Comparison of ENCODE assay signal across 1 cellular context in the genomic region with DNA sequence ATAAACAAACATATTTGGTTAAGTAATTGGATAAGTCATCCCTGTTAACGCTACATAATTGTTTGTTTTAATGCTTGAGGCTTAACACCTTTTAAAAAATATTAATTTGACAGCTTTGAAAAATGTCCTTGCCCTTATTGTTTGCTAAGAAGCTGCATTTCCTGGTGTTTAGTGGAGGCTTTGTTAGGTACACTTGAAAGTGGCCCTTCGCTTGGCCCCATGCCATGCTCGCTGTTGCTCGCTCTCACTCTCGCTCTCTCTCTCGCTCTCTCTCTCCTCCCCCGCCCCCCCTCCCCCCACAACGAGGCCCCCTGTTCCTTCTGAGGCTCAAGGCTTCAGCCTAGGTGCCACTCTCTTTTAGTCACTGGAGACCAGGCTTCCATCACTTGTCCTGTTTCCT.
TF ChIP-seq lines count a peak whose summit lies in the region.

No MANE protein-coding gene starts in this region.

TF ChIP-seq in GM23338, 12 proteins besides CTCF, POLR2A, EP300 and RAD21 (continued from another document):
- TF ChIP-seq, protein P1, sequence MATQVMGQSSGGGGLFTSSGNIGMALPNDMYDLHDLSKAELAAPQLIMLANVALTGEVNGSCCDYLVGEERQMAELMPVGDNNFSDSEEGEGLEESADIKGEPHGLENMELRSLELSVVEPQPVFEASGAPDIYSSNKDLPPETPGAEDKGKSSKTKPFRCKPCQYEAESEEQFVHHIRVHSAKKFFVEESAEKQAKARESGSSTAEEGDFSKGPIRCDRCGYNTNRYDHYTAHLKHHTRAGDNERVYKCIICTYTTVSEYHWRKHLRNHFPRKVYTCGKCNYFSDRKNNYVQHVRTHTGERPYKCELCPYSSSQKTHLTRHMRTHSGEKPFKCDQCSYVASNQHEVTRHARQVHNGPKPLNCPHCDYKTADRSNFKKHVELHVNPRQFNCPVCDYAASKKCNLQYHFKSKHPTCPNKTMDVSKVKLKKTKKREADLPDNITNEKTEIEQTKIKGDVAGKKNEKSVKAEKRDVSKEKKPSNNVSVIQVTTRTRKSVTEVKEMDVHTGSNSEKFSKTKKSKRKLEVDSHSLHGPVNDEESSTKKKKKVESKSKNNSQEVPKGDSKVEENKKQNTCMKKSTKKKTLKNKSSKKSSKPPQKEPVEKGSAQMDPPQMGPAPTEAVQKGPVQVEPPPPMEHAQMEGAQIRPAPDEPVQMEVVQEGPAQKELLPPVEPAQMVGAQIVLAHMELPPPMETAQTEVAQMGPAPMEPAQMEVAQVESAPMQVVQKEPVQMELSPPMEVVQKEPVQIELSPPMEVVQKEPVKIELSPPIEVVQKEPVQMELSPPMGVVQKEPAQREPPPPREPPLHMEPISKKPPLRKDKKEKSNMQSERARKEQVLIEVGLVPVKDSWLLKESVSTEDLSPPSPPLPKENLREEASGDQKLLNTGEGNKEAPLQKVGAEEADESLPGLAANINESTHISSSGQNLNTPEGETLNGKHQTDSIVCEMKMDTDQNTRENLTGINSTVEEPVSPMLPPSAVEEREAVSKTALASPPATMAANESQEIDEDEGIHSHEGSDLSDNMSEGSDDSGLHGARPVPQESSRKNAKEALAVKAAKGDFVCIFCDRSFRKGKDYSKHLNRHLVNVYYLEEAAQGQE (IDR thresholded peaks at IDR 0.05; ENCODE audit: unreplicated experiment): no peak
- TF ChIP-seq CREB1 (CRISPR knock-in tag; IDR thresholded peaks at IDR 0.05; ENCODE audit: low read depth): no peak
- TF ChIP-seq, protein P2, sequence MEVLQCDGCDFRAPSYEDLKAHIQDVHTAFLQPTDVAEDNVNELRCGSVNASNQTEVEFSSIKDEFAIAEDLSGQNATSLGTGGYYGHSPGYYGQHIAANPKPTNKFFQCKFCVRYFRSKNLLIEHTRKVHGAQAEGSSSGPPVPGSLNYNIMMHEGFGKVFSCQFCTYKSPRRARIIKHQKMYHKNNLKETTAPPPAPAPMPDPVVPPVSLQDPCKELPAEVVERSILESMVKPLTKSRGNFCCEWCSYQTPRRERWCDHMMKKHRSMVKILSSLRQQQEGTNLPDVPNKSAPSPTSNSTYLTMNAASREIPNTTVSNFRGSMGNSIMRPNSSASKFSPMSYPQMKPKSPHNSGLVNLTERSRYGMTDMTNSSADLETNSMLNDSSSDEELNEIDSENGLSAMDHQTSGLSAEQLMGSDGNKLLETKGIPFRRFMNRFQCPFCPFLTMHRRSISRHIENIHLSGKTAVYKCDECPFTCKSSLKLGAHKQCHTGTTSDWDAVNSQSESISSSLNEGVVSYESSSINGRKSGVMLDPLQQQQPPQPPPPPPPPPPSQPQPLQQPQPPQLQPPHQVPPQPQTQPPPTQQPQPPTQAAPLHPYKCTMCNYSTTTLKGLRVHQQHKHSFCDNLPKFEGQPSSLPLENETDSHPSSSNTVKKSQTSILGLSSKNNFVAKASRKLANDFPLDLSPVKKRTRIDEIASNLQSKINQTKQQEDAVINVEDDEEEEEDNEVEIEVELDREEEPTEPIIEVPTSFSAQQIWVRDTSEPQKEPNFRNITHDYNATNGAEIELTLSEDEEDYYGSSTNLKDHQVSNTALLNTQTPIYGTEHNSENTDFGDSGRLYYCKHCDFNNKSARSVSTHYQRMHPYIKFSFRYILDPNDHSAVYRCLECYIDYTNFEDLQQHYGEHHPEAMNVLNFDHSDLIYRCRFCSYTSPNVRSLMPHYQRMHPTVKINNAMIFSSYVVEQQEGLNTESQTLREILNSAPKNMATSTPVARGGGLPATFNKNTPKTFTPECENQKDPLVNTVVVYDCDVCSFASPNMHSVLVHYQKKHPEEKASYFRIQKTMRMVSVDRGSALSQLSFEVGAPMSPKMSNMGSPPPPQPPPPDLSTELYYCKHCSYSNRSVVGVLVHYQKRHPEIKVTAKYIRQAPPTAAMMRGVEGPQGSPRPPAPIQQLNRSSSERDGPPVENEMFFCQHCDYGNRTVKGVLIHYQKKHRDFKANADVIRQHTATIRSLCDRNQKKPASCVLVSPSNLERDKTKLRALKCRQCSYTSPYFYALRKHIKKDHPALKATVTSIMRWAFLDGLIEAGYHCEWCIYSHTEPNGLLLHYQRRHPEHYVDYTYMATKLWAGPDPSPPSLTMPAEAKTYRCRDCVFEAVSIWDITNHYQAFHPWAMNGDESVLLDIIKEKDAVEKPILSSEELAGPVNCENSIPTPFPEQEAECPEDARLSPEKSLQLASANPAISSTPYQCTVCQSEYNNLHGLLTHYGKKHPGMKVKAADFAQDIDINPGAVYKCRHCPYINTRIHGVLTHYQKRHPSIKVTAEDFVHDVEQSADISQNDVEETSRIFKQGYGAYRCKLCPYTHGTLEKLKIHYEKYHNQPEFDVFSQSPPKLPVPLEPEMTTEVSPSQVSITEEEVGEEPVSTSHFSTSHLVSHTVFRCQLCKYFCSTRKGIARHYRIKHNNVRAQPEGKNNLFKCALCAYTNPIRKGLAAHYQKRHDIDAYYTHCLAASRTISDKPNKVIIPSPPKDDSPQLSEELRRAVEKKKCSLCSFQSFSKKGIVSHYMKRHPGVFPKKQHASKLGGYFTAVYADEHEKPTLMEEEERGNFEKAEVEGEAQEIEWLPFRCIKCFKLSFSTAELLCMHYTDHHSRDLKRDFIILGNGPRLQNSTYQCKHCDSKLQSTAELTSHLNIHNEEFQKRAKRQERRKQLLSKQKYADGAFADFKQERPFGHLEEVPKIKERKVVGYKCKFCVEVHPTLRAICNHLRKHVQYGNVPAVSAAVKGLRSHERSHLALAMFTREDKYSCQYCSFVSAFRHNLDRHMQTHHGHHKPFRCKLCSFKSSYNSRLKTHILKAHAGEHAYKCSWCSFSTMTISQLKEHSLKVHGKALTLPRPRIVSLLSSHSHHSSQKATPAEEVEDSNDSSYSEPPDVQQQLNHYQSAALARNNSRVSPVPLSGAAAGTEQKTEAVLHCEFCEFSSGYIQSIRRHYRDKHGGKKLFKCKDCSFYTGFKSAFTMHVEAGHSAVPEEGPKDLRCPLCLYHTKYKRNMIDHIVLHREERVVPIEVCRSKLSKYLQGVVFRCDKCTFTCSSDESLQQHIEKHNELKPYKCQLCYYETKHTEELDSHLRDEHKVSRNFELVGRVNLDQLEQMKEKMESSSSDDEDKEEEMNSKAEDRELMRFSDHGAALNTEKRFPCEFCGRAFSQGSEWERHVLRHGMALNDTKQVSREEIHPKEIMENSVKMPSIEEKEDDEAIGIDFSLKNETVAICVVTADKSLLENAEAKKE (CRISPR knock-in tag; IDR thresholded peaks at IDR 0.05): no peak
